29 cellular contexts compared by ENCODE assay signal in the genomic region with DNA sequence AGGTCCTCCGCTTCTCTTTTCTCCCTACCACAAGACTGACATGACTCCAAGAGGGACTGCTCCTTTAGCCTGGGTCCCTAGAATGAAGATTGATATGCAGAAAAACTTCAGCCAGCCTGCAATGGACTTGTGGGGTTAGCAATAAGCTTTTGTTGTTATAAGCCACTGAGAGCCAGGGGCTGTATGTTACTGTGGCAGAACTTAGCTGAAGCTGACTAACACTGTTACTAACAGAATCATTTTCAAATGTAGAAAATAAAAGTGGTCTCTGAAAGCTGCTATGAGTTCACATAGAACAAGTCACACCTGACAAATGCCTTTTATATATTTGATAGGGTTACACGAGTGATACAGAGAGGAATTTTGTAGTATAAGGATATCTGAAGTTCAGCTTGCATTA. TPM values are rescaled to one million over a fixed set of nuclear protein-coding genes. Genes with fewer than 3 reads are reported as not detected.
"Had no signal": no experiment of that assay in that cellular context is flagged by ENCODE, and none has a peak within 500 bp of the region (broad histone marks: within the 10 kb centered on the region; RNA-seq: fewer than 3 reads in every experiment).

No MANE protein-coding gene starts in this region.

- H3K4me3 Mint-ChIP-seq: dendritic cell treated with granulocyte-macrophage colony-stimulating factor and Interleukin-4, amounts not matched to agents 40 ng/mL and 50 ng/mL, for 4 days; effector memory CD8-positive, alpha-beta T cell; endodermal cell had no signal

- FAIRE-seq: colon, endometrium, frontal cortex had no signal

- H3K4me1 ChIP-seq: colonic mucosa had no signal

- H3K4me3 ChIP-seq: colonic mucosa, coronary artery, dorsolateral prefrontal cortex, esophagus muscularis mucosa, esophagus squamous epithelium, gastrocnemius medialis, gastroesophageal sphincter, heart left ventricle, heart right ventricle had no signal

- DNase-seq: colonic mucosa; cortex of kidney; dermis blood vessel endothelial cell; dorsolateral prefrontal cortex; effector CD4-positive, alpha-beta T cell; effector CD8-positive, alpha-beta T cell; effector memory CD4-positive, alpha-beta T cell; effector memory CD8-positive, alpha-beta T cell; endodermal cell; erythroblast; esophagus squamous epithelium; foreskin fibroblast; foreskin keratinocyte; foreskin melanocyte; gastrocnemius medialis; glutamatergic neuron; head of caudate nucleus; heart left ventricle; heart right ventricle had no signal

- H3K27ac Mint-ChIP-seq: dendritic cell treated with granulocyte-macrophage colony-stimulating factor and Interleukin-4, amounts not matched to agents 40 ng/mL and 50 ng/mL, for 4 days; effector memory CD8-positive, alpha-beta T cell; endodermal cell had no signal

- H3K36me3 ChIP-seq: colonic mucosa, esophagus muscularis mucosa, esophagus squamous epithelium, gastrocnemius medialis, gastroesophageal sphincter, heart left ventricle, heart right ventricle had no signal

- H3K9me3 ChIP-seq: colonic mucosa, gastrocnemius medialis had no signal

- H3K27me3 ChIP-seq: colonic mucosa, dorsolateral prefrontal cortex had no signal

- ATAC-seq: effector memory CD8-positive, alpha-beta T cell; esophagus mucosa; foreskin keratinocyte; gastrocnemius medialis; gastroesophageal sphincter; heart left ventricle; heart right ventricle had no signal

- H3K27ac ChIP-seq: colonic mucosa, coronary artery, dorsolateral prefrontal cortex, epithelial cell of prostate, esophagus muscularis mucosa, esophagus squamous epithelium, foreskin keratinocyte, gastrocnemius medialis, gastroesophageal sphincter, heart left ventricle, heart right ventricle had no signal

RNA-seq across cellular contexts. Expression of gene RFLNA, which starts 13.6 kb away (rescaled TPM):
- total RNA-seq: esophagus mucosa, fibroblast of lung had no signal
